ENCODE assay signal across 8 cellular contexts in genomic region chr5:119470851-119471451, GRCh38. TPM values are rescaled to one million over a fixed set of nuclear protein-coding genes. Genes with fewer than 3 reads are reported as not detected.
DNase-seq lines count a peak whose midpoint lies in the region; ATAC-seq, FAIRE-seq and TF ChIP-seq lines count a peak whose summit lies in the region.

No MANE protein-coding gene starts in this region.

- peaks cover 0 to 31% (median 15%) of the 10 kb centered on the region in 12 donors for H3K9me3 ChIP-seq in heart left ventricle
- H3K9me3 ChIP-seq in GM23248 (ENCODE audit: low read depth): no peaks in the 10 kb centered on the region

- no peak overlapping the region for H3K9ac ChIP-seq in GM23248

- no peaks in the 10 kb centered on the region for H3K27me3 Mint-ChIP-seq in naive B cell

- no peak overlapping the region for H3K4me3 ChIP-seq in heart left ventricle
- H3K4me3 ChIP-seq in GM23248: no peak overlapping the region
- no peak overlapping the region for H3K4me3 ChIP-seq in bronchial epithelial cell (ENCODE audit: low read depth, low read length)

- H3K4me2 ChIP-seq in GM23248 (ENCODE audit: unreplicated experiment): no peak overlapping the region

- no peak for DNase-seq in heart left ventricle
- DNase-seq in cardiac septum (ENCODE audit: low spot score): no peak
- peak; percentile 56 for DNase-seq in GM23248
- peak; percentile 61 for DNase-seq in NAMALWA (ENCODE audit: low spot score)
- peak; percentile 39 for DNase-seq in bronchial epithelial cell (ENCODE audit: low read depth)
- no peak for DNase-seq in naive B cell
- DNase-seq in NK-92 treated with Interleukin-12 subunit alpha and Interleukin-12 subunit beta, amount 100 ng/mL, for 24 hours (lab: John Stamatoyannopoulos, UW): no peak
- DNase-seq in A172 (ENCODE audit: low spot score): no peak

- H3K4me3 Mint-ChIP-seq in naive B cell: peak overlapping the region in 3 of 8 donors; percentile 15 to 41 (median 35)

- H3K4me1 Mint-ChIP-seq in naive B cell: peaks cover 29 to 45% (median 40%) of the 10 kb centered on the region in 3 donors

- peaks cover 30 to 58% of the 10 kb centered on the region in 2 donors for H3K36me3 Mint-ChIP-seq in naive B cell

- no peak overlapping the region for H3K27ac ChIP-seq in heart left ventricle
- no peak overlapping the region for H3K27ac ChIP-seq in GM23248

- no peaks in the 10 kb centered on the region for H3K27me3 ChIP-seq in heart left ventricle
- H3K27me3 ChIP-seq in GM23248 (replicated peaks; ENCODE audit: insufficient read depth): no peaks in the 10 kb centered on the region
- no peaks in the 10 kb centered on the region for H3K27me3 ChIP-seq in bronchial epithelial cell (ENCODE audit: control insufficient read depth, insufficient read depth, low read length)

- H3K4me1 ChIP-seq in heart left ventricle: peaks cover 0 to 13% (median 0%) of the 10 kb centered on the region in 12 donors
- H3K4me1 ChIP-seq in GM23248 (ENCODE audit: insufficient read depth): peaks cover 3% of the 10 kb centered on the region; the same call in 1 of the 2 replicates

- no peaks in the 10 kb centered on the region for H3K9me2 ChIP-seq in GM23248 (ENCODE audit: insufficient read depth)

- FAIRE-seq in bronchial epithelial cell (lab: Jason Lieb, UNC): no peak

- ATAC-seq in heart left ventricle (no peak), naive B cell (ENCODE audit: low read depth in 2 of 2) (no peak)

- WGBS in heart left ventricle, 4 donors: 59 to 67% (median 65%) methylated on average over 3 of the region's 3 CpGs
- WGBS in GM23248 (ENCODE audit: low coverage in 1 of 2, low lambda C conversion rate in 2 of 2, missing lambda C conversion rate in 2 of 2), 2 experiments: 53% methylated on average over 3 of the region's 3 CpGs

- H3K36me3 ChIP-seq in heart left ventricle: peaks cover 0 to 36% (median 13%) of the 10 kb centered on the region in 9 donors
- H3K36me3 ChIP-seq in GM23248 (ENCODE audit: low read depth): no peaks in the 10 kb centered on the region
- no peaks in the 10 kb centered on the region for H3K36me3 ChIP-seq in bronchial epithelial cell (ENCODE audit: control insufficient read depth, insufficient read depth, low read length)

- TF ChIP-seq POLR2A in heart left ventricle (IDR thresholded peaks at IDR 0.05): no peak

- TF ChIP-seq CTCF in heart left ventricle (IDR thresholded peaks at IDR 0.05) (peak; percentile 21 to 66 (median 46)), bronchial epithelial cell (IDR thresholded peaks at IDR 0.05; ENCODE audit: insufficient read depth, low read length, severe bottlenecking) (peak; percentile 47)

- peaks cover 4 to 37% (median 24%) of the 10 kb centered on the region in 7 donors for H3K9me3 Mint-ChIP-seq in naive B cell

- peak overlapping the region in 5 of 6 donors; percentile 49 to 94 (median 70) for H3K27ac Mint-ChIP-seq in naive B cell

- no peaks in the 10 kb centered on the region for H3F3A ChIP-seq in GM23248 (ENCODE audit: insufficient read depth)

- in situ Hi-C loops in GM23248 (cut with MboI): loop anchor here (25.0 kb wide), 2 partner anchors 991 to 1341 kb away; partner anchors contain the start of gene PRR16

- no peaks in the 10 kb centered on the region for H4K20me1 ChIP-seq in GM23248 (ENCODE audit: insufficient read depth)

- intact Hi-C loops in heart left ventricle (cut with DNase I): loop anchor here in 3 of 10 donors (10.0 kb wide), 2 partner anchors 994 to 1334 kb away; partner anchors contain the start of gene PRR16 (in 1 of the 3)
- intact Hi-C loops in cardiac septum (cut with DNase I): no loop called here

- H3K79me2 ChIP-seq in GM23248 (ENCODE audit: insufficient read depth): peaks cover 25% of the 10 kb centered on the region; the same call in 1 of the 2 replicates

- peak overlapping the region; percentile 53; the same call in 1 of the 2 replicates for H2AFZ ChIP-seq in GM23248

RNA-seq across cellular contexts. Expression of gene HSD17B4, which starts 18.7 kb away (rescaled TPM):
- total RNA-seq in heart left ventricle: 100 to 1,000 TPM; 156 to 277 (median 230) TPM
- polyA plus RNA-seq in heart left ventricle: 100 to 1,000 TPM; 112 to 194 TPM
- total RNA-seq in cardiac septum: 189 TPM
- 55.8 and 556 TPM in 2 replicates for total RNA-seq in GM23248 (2014; rRNA removed; shearing (Covaris generic))
- polyA plus RNA-seq in GM23248 (2016; fragmentation: Nextera tagmentation; extraction: Ambion mirVana): 71.1 and 86.5 TPM in 2 replicates
- total RNA-seq in bronchial epithelial cell: 115 and 129 TPM in 2 replicates
- polyA plus RNA-seq in naive B cell (ENCODE audit: low read depth in 6 of 6): 100 to 1,000 TPM; 118 to 195 (median 128) TPM
- total RNA-seq in A172 (2014; rRNA removed; shearing (Covaris generic)): 140 and 150 TPM in 2 replicates

Comparison
In these comparisons a context has a peak if more than half of its experiments do, and no peak if none do; other contexts are left out.
1. DNase-seq: peak in GM23248 (single experiment), NAMALWA (single experiment) and bronchial epithelial cell (single experiment); none in heart left ventricle (0 of 5), cardiac septum (single experiment), naive B cell (single experiment), NK-92 treated with Interleukin-12 subunit alpha and Interleukin-12 subunit beta, amount 100 ng/mL, for 24 hours (single experiment) and A172 (single experiment).